ENCODE assay signal across 26 cellular contexts in genomic region chr13:53637971-53638547, GRCh38.
"Had no signal": no experiment of that assay in that cellular context is flagged by ENCODE, and none has a peak within 500 bp of the region (broad histone marks: within the 10 kb centered on the region; RNA-seq: fewer than 3 reads in every experiment).

No MANE protein-coding gene starts in this region.

- H3K36me3 Mint-ChIP-seq: immature natural killer cell; mesothelial cell of epicardium; naive B cell; stimulated activated naive B cell treated with anti-CD40 and anti-IgM and Interleukin-4, amounts not matched to agents 10 μg/mL and 1 μg/mL and 100 μg/mL, for 72 hours had no signal

- H3K9me3 Mint-ChIP-seq: mesothelial cell of epicardium, neural crest cell had no signal

- ATAC-seq: left colon; natural killer cell; psoas muscle; sciatic nerve; stimulated activated naive B cell treated with anti-CD40 and anti-IgM and Interleukin-4, amounts not matched to agents 10 μg/mL and 1 μg/mL and 100 μg/mL, for 72 hours; stimulated activated naive CD8-positive, alpha-beta T cell treated with anti-CD3 and anti-CD28 coated beads, Interleukin-15, Interleukin-2, amounts not matched to agents 100 U/mL and 50 U/mL, for 24 hours; upper lobe of right lung had no signal

- H3K27ac Mint-ChIP-seq: immature natural killer cell; mesothelial cell of epicardium; naive B cell; natural killer cell; stimulated activated naive B cell treated with anti-CD40 and anti-IgM and Interleukin-4, amounts not matched to agents 10 μg/mL and 1 μg/mL and 100 μg/mL, for 72 hours had no signal

- H3K27me3 Mint-ChIP-seq: naive B cell; stimulated activated naive B cell treated with anti-CD40 and anti-IgM and Interleukin-4, amounts not matched to agents 10 μg/mL and 1 μg/mL and 100 μg/mL, for 72 hours had no signal

- DNase-seq: hypothalamus; immature natural killer cell; kidney; left colon; left ventricle myocardium inferior; mesendoderm; naive B cell; natural killer cell; occipital lobe; psoas muscle; stimulated activated CD4-positive, alpha-beta T cell treated with anti-CD3 and anti-CD28 coated beads, Interleukin-12 subunit alpha, Interleukin-12 subunit beta, amount 100 ng/mL, for 4 hours; stimulated activated CD4-positive, alpha-beta T cell treated with anti-CD3 and anti-CD28 coated beads, Interleukin-15, amount 100 ng/mL, for 24 hours; stimulated activated CD4-positive, alpha-beta T cell treated with anti-CD3 and anti-CD28 coated beads, Interleukin-2, amount 100 ng/mL, for 24 hours; stimulated activated CD4-positive, alpha-beta T cell treated with anti-CD3 and anti-CD28 coated beads, Interleukin-4, amount 100 ng/mL, for 1 hour; stimulated activated naive B cell treated with anti-CD40 and anti-IgM and Interleukin-4, amounts not matched to agents 10 μg/mL and 1 μg/mL and 100 μg/mL, for 72 hours; stimulated activated naive CD8-positive, alpha-beta T cell treated with anti-CD3 and anti-CD28 coated beads, Interleukin-15, Interleukin-2, amounts not matched to agents 100 U/mL and 50 U/mL, for 24 hours; stomach; testis; thyroid gland; trophoblast cell; upper lobe of right lung; uterus had no signal

- H3K4me3 Mint-ChIP-seq: immature natural killer cell; mesothelial cell of epicardium; naive B cell; natural killer cell; neural crest cell; stimulated activated naive B cell treated with anti-CD40 and anti-IgM and Interleukin-4, amounts not matched to agents 10 μg/mL and 1 μg/mL and 100 μg/mL, for 72 hours had no signal

- H3K4me1 Mint-ChIP-seq: immature natural killer cell; mesothelial cell of epicardium; naive B cell; natural killer cell; neural crest cell; stimulated activated naive B cell treated with anti-CD40 and anti-IgM and Interleukin-4, amounts not matched to agents 10 μg/mL and 1 μg/mL and 100 μg/mL, for 72 hours had no signal

- FAIRE-seq: islet of Langerhans, kidney had no signal
